Comparison of ENCODE assay signal across 8 cellular contexts in the genomic region with DNA sequence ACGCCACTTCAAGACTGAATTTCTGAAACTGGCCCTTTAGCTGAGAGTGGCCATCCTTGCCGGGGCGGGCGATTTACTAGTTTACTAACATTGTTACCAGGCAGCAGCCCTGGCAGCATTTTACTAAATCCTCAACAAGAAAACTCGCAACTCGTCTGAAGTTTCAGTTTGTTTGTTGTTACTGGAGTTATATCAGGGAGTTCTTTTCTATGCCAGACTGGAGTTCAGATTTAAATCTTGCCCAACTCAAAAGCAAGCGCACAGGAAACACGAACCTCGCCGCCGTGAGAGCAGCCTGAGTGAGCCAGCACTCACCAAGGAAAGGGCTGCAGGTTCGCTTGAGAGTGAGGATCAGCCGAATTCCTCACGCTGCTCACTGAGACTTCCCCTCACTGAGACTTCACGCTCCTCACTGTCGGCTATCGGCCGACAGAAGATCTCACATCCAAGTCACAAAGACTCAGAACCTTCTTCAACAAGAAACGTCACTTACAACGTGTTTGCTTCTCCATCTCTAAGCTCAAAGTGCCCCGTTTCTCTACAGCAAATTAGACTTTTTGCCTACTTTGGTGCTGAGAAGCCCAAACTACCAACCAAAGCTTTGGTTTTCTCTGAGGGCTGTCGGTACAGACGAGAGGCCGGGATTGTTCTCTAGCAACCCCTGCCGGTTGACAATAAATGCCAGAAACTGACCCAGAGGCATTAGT.
A peak's percentile ranks its signal among the peaks of the same experiment; 100 is the strongest.
DNase-seq lines count a peak whose midpoint lies in the region; ATAC-seq and TF ChIP-seq lines count a peak whose summit lies in the region.

No MANE protein-coding gene starts in this region.

- DNase-seq in D341Med (ENCODE audit: low spot score) (peak; percentile 56), lower lobe of right lung (peak; percentile 57), T1000 (lab: John Stamatoyannopoulos, UW) (no peak)
- DNase-seq in activated CD4-positive, alpha-beta T cell treated with anti-CD3 and anti-CD28 coated beads, Interleukin-2, amount 50 U/mL, for 48 hours = peak; percentile 59 to 67
- peak; percentile 21 to 34 (median 33) for DNase-seq in stimulated activated CD4-positive, alpha-beta T cell treated with anti-CD3 and anti-CD28 coated beads, TNF-alpha, amount 100 ng/mL, for 48 hours (ENCODE audit: low read depth in 3 of 3)

- intact Hi-C loops in lower lobe of right lung (cut with DNase I) = no loop called here

- H3K9me3 ChIP-seq in duodenal mucosa (ENCODE audit: control insufficient read depth in 1 of 2, low read length in 2 of 2) (no peaks in the 10 kb centered on the region), lower lobe of right lung (no peaks in the 10 kb centered on the region)

- peak; percentile 73 for TF ChIP-seq CTCF in LNCAP (IDR thresholded peaks at IDR 0.05)
- TF ChIP-seq CTCF in lower lobe of right lung (IDR thresholded peaks at IDR 0.05) = peak; percentile 73

- H3K27me3 ChIP-seq in duodenal mucosa (ENCODE audit: control insufficient read depth in 1 of 2, insufficient read depth in 2 of 2, low read length in 2 of 2) (no peaks in the 10 kb centered on the region), lower lobe of right lung (ENCODE audit: low read depth) (no peaks in the 10 kb centered on the region)

- H3K36me3 ChIP-seq in duodenal mucosa (ENCODE audit: control insufficient read depth in 1 of 2, insufficient read depth in 2 of 2, low read length in 2 of 2) (no peaks in the 10 kb centered on the region), lower lobe of right lung (no peaks in the 10 kb centered on the region)

- peaks cover 0 to 7% of the 10 kb centered on the region in 2 donors for H3K4me1 ChIP-seq in duodenal mucosa (ENCODE audit: control insufficient read depth in 1 of 2, insufficient read depth in 2 of 2, low read length in 2 of 2)
- H3K4me1 ChIP-seq in lower lobe of right lung = peaks cover 8% of the 10 kb centered on the region

- ATAC-seq in GM21529 (IDR thresholded peaks at IDR 0.05; ENCODE audit: unreplicated experiment) (peak; percentile 90), lower lobe of right lung (peak; percentile 93 to 95)

- H3K9ac ChIP-seq in duodenal mucosa (ENCODE audit: low read depth in 1 of 2, low read length in 2 of 2) = peak overlapping the region; percentile 40 to 79

- peak overlapping the region; percentile 66 to 77 for H3K4me3 ChIP-seq in duodenal mucosa (ENCODE audit: low read depth in 1 of 2, low read length in 2 of 2)
- H3K4me3 ChIP-seq in lower lobe of right lung = peak overlapping the region; percentile 55

- no peak overlapping the region for H3K27ac ChIP-seq in duodenal mucosa (ENCODE audit: low read depth, low read length)
- H3K27ac ChIP-seq in lower lobe of right lung = peak overlapping the region; percentile 74
